ENCODE assay signal across 8 cellular contexts in the genomic region with DNA sequence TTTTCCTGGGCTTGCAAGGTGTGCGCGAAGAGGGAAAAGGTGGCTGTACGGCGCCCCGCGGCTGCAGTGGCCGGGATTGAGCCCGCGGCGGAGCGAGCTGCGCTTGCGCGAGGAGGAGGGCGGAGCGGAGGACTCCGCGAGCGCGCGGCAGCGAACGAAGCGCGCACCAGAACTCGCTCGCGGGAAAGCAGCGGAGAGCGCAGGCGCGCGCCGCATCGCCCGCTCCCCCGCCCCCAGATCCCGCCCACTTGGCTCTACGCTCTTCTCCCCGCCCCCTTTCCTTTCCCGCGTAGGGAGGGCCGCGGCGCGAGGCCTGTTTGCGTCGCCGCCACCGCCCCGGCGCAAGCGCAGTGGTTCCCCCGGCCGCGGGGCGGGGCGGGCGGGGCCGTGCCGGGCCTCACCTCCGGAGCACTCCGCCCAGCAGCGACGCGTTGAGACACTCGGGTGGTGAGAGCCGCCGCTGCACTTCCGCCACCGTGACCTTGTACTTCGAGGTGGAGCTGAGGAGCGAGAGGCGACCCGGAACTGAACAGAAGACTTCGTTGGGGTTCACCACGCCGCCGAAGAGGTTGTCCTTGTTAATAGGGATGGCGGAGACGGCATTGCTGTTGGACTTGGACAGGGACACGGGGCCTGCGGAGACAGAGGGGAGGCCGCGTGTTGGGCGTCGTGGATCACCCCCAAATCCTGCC.
DNase-seq lines count a peak whose midpoint lies in the region; ATAC-seq and TF ChIP-seq lines count a peak whose summit lies in the region.

No MANE protein-coding gene starts in this region.

- TF ChIP-seq CTCF in AG09309 (IDR thresholded peaks at IDR 0.05; ENCODE audit: control insufficient read depth, insufficient read depth, low read depth, low read length, missing control alignments), result peak; percentile 49
- no peak for TF ChIP-seq CTCF in WI38 (IDR thresholded peaks at IDR 0.05; ENCODE audit: low read depth, low read length)
- no peak for TF ChIP-seq CTCF in cardiac fibroblast (IDR thresholded peaks at IDR 0.05; ENCODE audit: low read depth, low read length)

- DNase-seq in AG09309 (ENCODE audit: low read depth) (peak; percentile 85), NCI-H2171 treated with DMSO at 0.1 percent for 48 hours (lab: John Stamatoyannopoulos, UW) (peak; percentile 97), cardiac fibroblast (ENCODE audit: low read depth in 2 of 2) (peak; percentile 87 to 97), islet precursor cell (peak; percentile 98)
- peak; percentile 91 for DNase-seq in stimulated activated CD4-positive, alpha-beta T cell treated with anti-CD3 and anti-CD28 coated beads, Interleukin-15, amount 100 ng/mL, for 24 hours

- H3K4me3 ChIP-seq in AG09309 (ENCODE audit: control insufficient read depth, low read depth, low read length) (peak overlapping the region; percentile 75), WI38 (ENCODE audit: low read depth, low read length) (peak overlapping the region; percentile 65), cardiac fibroblast (replicated peaks in 1 of 2; ENCODE audit: low read depth in 2 of 2, low read length in 2 of 2) (peak overlapping the region; percentile 52 to 59)

- ATAC-seq in GM18870 (IDR thresholded peaks at IDR 0.05; ENCODE audit: unreplicated experiment), result peak; percentile 88
- peak; percentile 95 for ATAC-seq in HG03103 (IDR thresholded peaks at IDR 0.05; ENCODE audit: low read depth, unreplicated experiment)

Comparison
In these comparisons a context has a peak if more than half of its experiments do, and no peak if none do; other contexts are left out.
1. Peak in every context shown above with its lines: DNase-seq, ATAC-seq and H3K4me3 ChIP-seq.